ENCODE assay signal across 8 cellular contexts in the genomic region with DNA sequence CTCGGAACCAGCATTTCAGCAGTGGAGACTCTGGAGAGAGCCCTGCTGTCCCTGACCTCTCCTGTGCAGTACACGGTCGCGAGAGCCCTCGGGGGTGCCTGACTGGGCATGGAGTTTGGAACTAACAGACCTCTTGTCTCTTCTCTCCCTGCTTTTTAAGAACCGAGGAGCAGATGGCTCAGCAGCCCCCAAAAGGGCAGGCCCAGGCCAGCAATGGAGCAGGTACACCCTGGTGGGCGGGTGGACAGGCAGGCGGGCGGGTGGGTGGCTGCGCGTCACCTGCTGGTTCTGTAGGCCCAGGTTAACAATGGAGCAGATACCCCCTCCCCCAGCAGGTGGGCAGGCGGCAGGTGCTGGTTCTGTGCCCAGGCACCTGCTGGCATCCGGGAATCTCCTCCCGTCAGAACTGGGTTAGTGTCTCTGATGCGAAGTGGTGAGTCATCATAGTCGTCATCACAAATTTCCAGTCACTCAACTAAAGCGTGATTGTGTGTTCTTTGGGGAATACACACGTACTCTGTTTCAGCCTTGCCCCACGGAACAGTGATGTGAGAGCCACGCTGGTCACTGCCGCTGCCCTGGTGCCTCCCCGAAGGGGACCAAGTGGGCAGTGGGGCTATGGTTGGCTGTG. TPM values are rescaled to one million over a fixed set of nuclear protein-coding genes. Genes with fewer than 3 reads are reported as not detected.
DNase-seq lines count a peak whose midpoint lies in the region; ATAC-seq and TF ChIP-seq lines count a peak whose summit lies in the region.

No MANE protein-coding gene starts in this region.

- H3K9me3 Mint-ChIP-seq in activated CD8-positive, alpha-beta T cell treated with anti-CD3 and anti-CD28 coated beads for 36 hours, result no peaks in the 10 kb centered on the region
- no peaks in the 10 kb centered on the region for H3K9me3 Mint-ChIP-seq in activated CD8-positive, alpha-beta T cell treated with anti-CD3 and anti-CD28 coated beads, Interleukin-2, amount 10 ng/mL, durations not matched to agents 7 days and 5 days (ENCODE audit: insufficient read depth)
- H3K9me3 Mint-ChIP-seq in activated B cell treated with CpG ODN at 0.5 μM for 24 hours, result no peaks in the 10 kb centered on the region

- H3K4me1 Mint-ChIP-seq in activated CD8-positive, alpha-beta T cell treated with anti-CD3 and anti-CD28 coated beads for 36 hours (ENCODE audit: low read depth), result peaks cover 21% of the 10 kb centered on the region
- peaks cover 9% of the 10 kb centered on the region for H3K4me1 Mint-ChIP-seq in activated CD8-positive, alpha-beta T cell treated with anti-CD3 and anti-CD28 coated beads, Interleukin-2, amount 10 ng/mL, durations not matched to agents 7 days and 5 days (ENCODE audit: low read depth)
- peaks cover 3% of the 10 kb centered on the region for H3K4me1 Mint-ChIP-seq in activated B cell treated with CpG ODN at 0.5 μM for 24 hours

- H3K27ac Mint-ChIP-seq in activated CD8-positive, alpha-beta T cell treated with anti-CD3 and anti-CD28 coated beads for 36 hours, result peak overlapping the region; percentile 37
- no peak overlapping the region for H3K27ac Mint-ChIP-seq in activated CD8-positive, alpha-beta T cell treated with anti-CD3 and anti-CD28 coated beads, Interleukin-2, amount 10 ng/mL, durations not matched to agents 7 days and 5 days
- no peak overlapping the region for H3K27ac Mint-ChIP-seq in activated B cell treated with CpG ODN at 0.5 μM for 24 hours

- intact Hi-C loops in activated CD8-positive, alpha-beta T cell treated with anti-CD3 and anti-CD28 coated beads for 36 hours (cut with micrococcal nuclease), result no loop called here
- intact Hi-C loops in activated B cell treated with CpG ODN at 0.5 μM for 24 hours (cut with micrococcal nuclease), result no loop called here

- POLR2A ChIA-PET in activated CD8-positive, alpha-beta T cell treated with anti-CD3 and anti-CD28 coated beads for 36 hours (lab: Charles Lee), result no interaction called here
- POLR2A ChIA-PET in activated CD8-positive, alpha-beta T cell treated with anti-CD3 and anti-CD28 coated beads, Interleukin-2, amount 10 ng/mL, durations not matched to agents 7 days and 5 days (lab: Charles Lee), result no interaction called here
- POLR2A ChIA-PET in activated B cell treated with CpG ODN at 0.5 μM for 24 hours (lab: Charles Lee), result no interaction called here

- DNase-seq in activated CD8-positive, alpha-beta T cell treated with anti-CD3 and anti-CD28 coated beads for 36 hours, result peak; percentile 47
- no peak for DNase-seq in activated CD8-positive, alpha-beta T cell treated with anti-CD3 and anti-CD28 coated beads, Interleukin-2, amount 10 ng/mL, durations not matched to agents 7 days and 5 days
- DNase-seq in activated B cell treated with CpG ODN at 0.5 μM for 24 hours (no peak), epithelial cell of esophagus (ENCODE audit: low read depth) (peak; percentile 88), NCI-H187 treated with DMSO at 0.1 percent for 48 hours (lab: John Stamatoyannopoulos, UW) (no peak), NOMO-1 treated with dmso at 0.1 percent for 144 hours (lab: John Stamatoyannopoulos, UW; ENCODE audit: unreplicated experiment) (no peak)
- peak; percentile 59 for DNase-seq in stimulated activated CD4-positive, alpha-beta T cell treated with anti-CD3 and anti-CD28 coated beads, Interleukin-2, amount 100 ng/mL, for 4 hours (ENCODE audit: low read depth)

- H3K27me3 Mint-ChIP-seq in activated CD8-positive, alpha-beta T cell treated with anti-CD3 and anti-CD28 coated beads for 36 hours, result no peaks in the 10 kb centered on the region
- H3K27me3 Mint-ChIP-seq in activated CD8-positive, alpha-beta T cell treated with anti-CD3 and anti-CD28 coated beads, Interleukin-2, amount 10 ng/mL, durations not matched to agents 7 days and 5 days (ENCODE audit: low read depth), result no peaks in the 10 kb centered on the region
- H3K27me3 Mint-ChIP-seq in activated B cell treated with CpG ODN at 0.5 μM for 24 hours, result no peaks in the 10 kb centered on the region

- H3K36me3 Mint-ChIP-seq in activated CD8-positive, alpha-beta T cell treated with anti-CD3 and anti-CD28 coated beads for 36 hours (ENCODE audit: low read depth), result peaks cover 2% of the 10 kb centered on the region
- no peaks in the 10 kb centered on the region for H3K36me3 Mint-ChIP-seq in activated CD8-positive, alpha-beta T cell treated with anti-CD3 and anti-CD28 coated beads, Interleukin-2, amount 10 ng/mL, durations not matched to agents 7 days and 5 days (ENCODE audit: low read depth)
- peaks cover 42% of the 10 kb centered on the region for H3K36me3 Mint-ChIP-seq in activated B cell treated with CpG ODN at 0.5 μM for 24 hours (ENCODE audit: low read depth)

- H3K4me3 ChIP-seq in epithelial cell of esophagus (ENCODE audit: low read length), result no peak overlapping the region

- ATAC-seq in activated CD8-positive, alpha-beta T cell treated with anti-CD3 and anti-CD28 coated beads for 36 hours, result peak; percentile 82
- no peak for ATAC-seq in activated CD8-positive, alpha-beta T cell treated with anti-CD3 and anti-CD28 coated beads, Interleukin-2, amount 10 ng/mL, durations not matched to agents 7 days and 5 days
- ATAC-seq in activated B cell treated with CpG ODN at 0.5 μM for 24 hours (ENCODE audit: low read depth) (peak; percentile 56), HG02938 (IDR thresholded peaks at IDR 0.05; ENCODE audit: unreplicated experiment) (no peak)

- no peak overlapping the region for H3K4me3 Mint-ChIP-seq in activated CD8-positive, alpha-beta T cell treated with anti-CD3 and anti-CD28 coated beads for 36 hours
- no peak overlapping the region for H3K4me3 Mint-ChIP-seq in activated CD8-positive, alpha-beta T cell treated with anti-CD3 and anti-CD28 coated beads, Interleukin-2, amount 10 ng/mL, durations not matched to agents 7 days and 5 days
- H3K4me3 Mint-ChIP-seq in activated B cell treated with CpG ODN at 0.5 μM for 24 hours, result no peak overlapping the region

- CTCF ChIA-PET in activated CD8-positive, alpha-beta T cell treated with anti-CD3 and anti-CD28 coated beads for 36 hours (lab: Charles Lee), result no interaction called here
- CTCF ChIA-PET in activated CD8-positive, alpha-beta T cell treated with anti-CD3 and anti-CD28 coated beads, Interleukin-2, amount 10 ng/mL, durations not matched to agents 7 days and 5 days (lab: Charles Lee), result no interaction called here
- CTCF ChIA-PET in activated B cell treated with CpG ODN at 0.5 μM for 24 hours (lab: Charles Lee), result no interaction called here

- no peak for TF ChIP-seq CTCF in activated CD8-positive, alpha-beta T cell treated with anti-CD3 and anti-CD28 coated beads for 36 hours (IDR thresholded peaks at IDR 0.05)
- TF ChIP-seq CTCF in activated B cell treated with CpG ODN at 0.5 μM for 24 hours (IDR thresholded peaks at IDR 0.05), result no peak
- TF ChIP-seq CTCF in epithelial cell of esophagus (IDR thresholded peaks at IDR 0.05; ENCODE audit: insufficient read depth, low read depth, low read length, missing control alignments), result no peak

RNA-seq across cellular contexts. Expression of gene GRAMD4, which starts 41.1 kb away (rescaled TPM):
- 10 to 100 TPM; 26.9 to 28.1 TPM for total RNA-seq in activated CD8-positive, alpha-beta T cell treated with anti-CD3 and anti-CD28 coated beads for 36 hours
- total RNA-seq in activated CD8-positive, alpha-beta T cell treated with anti-CD3 and anti-CD28 coated beads, Interleukin-2, amount 10 ng/mL, durations not matched to agents 7 days and 5 days, result 10 to 100 TPM; 41.2 to 42.1 TPM
- total RNA-seq in activated B cell treated with CpG ODN at 0.5 μM for 24 hours, result 39.3 and 45.6 TPM in 2 replicates

Comparison
In these comparisons a context has a peak if more than half of its experiments do, and no peak if none do; other contexts are left out.
1. ATAC-seq: peak in activated CD8-positive, alpha-beta T cell treated with anti-CD3 and anti-CD28 coated beads for 36 hours (single experiment) and activated B cell treated with CpG ODN at 0.5 μM for 24 hours (single experiment); none in activated CD8-positive, alpha-beta T cell treated with anti-CD3 and anti-CD28 coated beads, Interleukin-2, amount 10 ng/mL, durations not matched to agents 7 days and 5 days (single experiment) and HG02938 (single experiment).
2. DNase-seq: peak in activated CD8-positive, alpha-beta T cell treated with anti-CD3 and anti-CD28 coated beads for 36 hours (single experiment), epithelial cell of esophagus (single experiment) and stimulated activated CD4-positive, alpha-beta T cell treated with anti-CD3 and anti-CD28 coated beads, Interleukin-2, amount 100 ng/mL, for 4 hours (single experiment); none in activated CD8-positive, alpha-beta T cell treated with anti-CD3 and anti-CD28 coated beads, Interleukin-2, amount 10 ng/mL, durations not matched to agents 7 days and 5 days (single experiment), activated B cell treated with CpG ODN at 0.5 μM for 24 hours (single experiment), NCI-H187 treated with DMSO at 0.1 percent for 48 hours (single experiment) and NOMO-1 treated with dmso at 0.1 percent for 144 hours (single experiment).